Comparison of ENCODE assay signal across 21 cellular contexts in the genomic region with DNA sequence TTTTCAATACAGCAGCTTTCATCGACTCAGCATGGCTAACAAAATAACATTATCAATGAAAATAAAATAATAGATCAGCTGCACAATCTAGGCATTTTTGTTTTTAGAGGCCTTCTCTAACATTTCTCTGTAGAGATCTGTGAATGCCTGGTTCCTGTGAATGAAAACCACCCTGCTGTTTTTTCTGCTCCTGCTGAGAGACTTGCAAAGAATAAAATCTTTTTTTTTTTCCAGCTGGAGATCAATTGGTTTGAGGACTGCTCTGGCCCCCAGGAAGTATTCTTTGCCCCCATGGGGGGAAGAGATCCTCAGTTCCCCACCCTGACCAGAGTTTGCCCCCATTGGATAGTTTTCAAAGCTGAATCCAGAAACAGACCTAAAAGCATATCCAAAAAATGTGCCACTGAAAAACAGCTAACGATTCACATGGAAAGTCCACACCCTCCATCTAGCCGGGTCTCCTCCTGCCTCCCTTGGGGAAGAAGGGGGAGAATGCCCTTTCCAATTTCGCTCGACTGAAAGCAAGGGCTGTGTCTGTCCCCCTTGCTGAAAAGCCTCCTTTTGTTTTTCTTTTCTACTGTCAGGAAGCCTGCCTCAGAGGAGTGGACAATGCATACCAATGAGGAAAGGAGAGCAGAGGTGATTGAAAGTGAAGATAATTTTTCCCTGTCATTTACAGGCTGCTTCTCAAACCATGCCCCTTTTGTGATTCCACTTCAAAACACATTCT.
DNase-seq lines count a peak whose midpoint lies in the region; ATAC-seq and TF ChIP-seq lines count a peak whose summit lies in the region.
"Had no signal": no experiment of that assay in that cellular context is flagged by ENCODE, and none has a peak within 500 bp of the region (broad histone marks: within the 10 kb centered on the region; RNA-seq: fewer than 3 reads in every experiment).

No MANE protein-coding gene starts in this region.

- no peaks in the 10 kb centered on the region for H3K36me3 ChIP-seq in CD8-positive, alpha-beta memory T cell (ENCODE audit: insufficient read depth, low read length)
- H3K36me3 ChIP-seq: heart left ventricle, stomach, tibial nerve had no signal

- H3K9me3 Mint-ChIP-seq in glutamatergic neuron (ENCODE audit: unreplicated experiment) (no peaks in the 10 kb centered on the region), nephron (no peaks in the 10 kb centered on the region)
- peaks cover 0 to 11% (median 4%) of the 10 kb centered on the region in 5 donors for H3K9me3 Mint-ChIP-seq in CD8-positive, alpha-beta memory T cell
- H3K9me3 Mint-ChIP-seq: IgD-negative memory B cell had no signal

- ATAC-seq in HG03045 (IDR thresholded peaks at IDR 0.05; ENCODE audit: unreplicated experiment), result no peak
- ATAC-seq: activated CD8-positive, alpha-beta T cell treated with anti-CD3 and anti-CD28 coated beads for 36 hours; CD8-positive, alpha-beta T cell; GM12878; heart left ventricle had no signal

- H3K4me1 ChIP-seq in CD8-positive, alpha-beta memory T cell (ENCODE audit: insufficient read depth, low read length), result no peaks in the 10 kb centered on the region
- H3K4me1 ChIP-seq: heart left ventricle, stomach, tibial nerve had no signal

- H3K36me3 Mint-ChIP-seq in glutamatergic neuron (ENCODE audit: unreplicated experiment) (no peaks in the 10 kb centered on the region), nephron (ENCODE audit: low read depth) (no peaks in the 10 kb centered on the region)
- H3K36me3 Mint-ChIP-seq in CD8-positive, alpha-beta memory T cell, result peaks cover 0 to 5% (median 0%) of the 10 kb centered on the region in 3 donors
- H3K36me3 Mint-ChIP-seq: CD8-positive, alpha-beta T cell had no signal

- peak; percentile 68 for DNase-seq in ELF-1 (ENCODE audit: low read depth, low spot score)
- DNase-seq in NCI-H69 (lab: John Stamatoyannopoulos, UW), result peak; percentile 51
- DNase-seq in glutamatergic neuron, result no peak
- DNase-seq in stimulated activated CD4-positive, alpha-beta T cell treated with anti-CD3 and anti-CD28 coated beads, Interleukin-4, amount 100 ng/mL, for 1 hour, result no peak
- no peak for DNase-seq in CD8-positive, alpha-beta memory T cell
- no peak for DNase-seq in NCI-H1105 (lab: John Stamatoyannopoulos, UW)
- DNase-seq: activated CD8-positive, alpha-beta T cell treated with anti-CD3 and anti-CD28 coated beads for 36 hours; activated gamma-delta T cell; AML-193; CD8-positive, alpha-beta T cell; DMS53; heart left ventricle; NCI-H2107; NCI-H524; stomach had no signal

- no peak overlapping the region for H3K4me3 ChIP-seq in CD8-positive, alpha-beta memory T cell (ENCODE audit: low read length)
- H3K4me3 ChIP-seq: GM12878, heart left ventricle, stomach, tibial nerve had no signal

- CTCF ChIA-PET in CD8-positive, alpha-beta memory T cell (lab: Charles Lee), result no interaction called here

- H3K27me3 Mint-ChIP-seq in glutamatergic neuron (ENCODE audit: unreplicated experiment) (no peaks in the 10 kb centered on the region), nephron (ENCODE audit: low read depth) (no peaks in the 10 kb centered on the region)
- H3K27me3 Mint-ChIP-seq in CD8-positive, alpha-beta memory T cell, result no peaks in the 10 kb centered on the region
- H3K27me3 Mint-ChIP-seq: activated CD8-positive, alpha-beta T cell treated with anti-CD3 and anti-CD28 coated beads for 36 hours; IgD-negative memory B cell had no signal

- H3K27me3 ChIP-seq in CD8-positive, alpha-beta memory T cell (ENCODE audit: insufficient read depth, low read length, poor library complexity, severe bottlenecking), result no peaks in the 10 kb centered on the region
- H3K27me3 ChIP-seq: heart left ventricle, stomach, tibial nerve had no signal

- no peak overlapping the region for H3K27ac Mint-ChIP-seq in glutamatergic neuron (ENCODE audit: unreplicated experiment)
- peak overlapping the region; percentile 78 to 84 (median 79) for H3K27ac Mint-ChIP-seq in nephron
- no peak overlapping the region for H3K27ac Mint-ChIP-seq in CD8-positive, alpha-beta memory T cell
- H3K27ac Mint-ChIP-seq: activated CD8-positive, alpha-beta T cell treated with anti-CD3 and anti-CD28 coated beads for 36 hours; CD8-positive, alpha-beta T cell; IgD-negative memory B cell had no signal

- peaks cover 15% of the 10 kb centered on the region for H3K4me1 Mint-ChIP-seq in glutamatergic neuron (ENCODE audit: low read depth, unreplicated experiment)
- peaks cover 29% of the 10 kb centered on the region for H3K4me1 Mint-ChIP-seq in nephron
- H3K4me1 Mint-ChIP-seq in CD8-positive, alpha-beta memory T cell, result no peaks in the 10 kb centered on the region
- H3K4me1 Mint-ChIP-seq: IgD-negative memory B cell had no signal

- TF ChIP-seq CTCF in glutamatergic neuron (IDR thresholded peaks at IDR 0.05; ENCODE audit: partially characterized antibody, unreplicated experiment) (no peak), nephron (IDR thresholded peaks at IDR 0.05; ENCODE audit: unreplicated experiment in 3 of 3) (no peak)

- H3K4me3 Mint-ChIP-seq in glutamatergic neuron (ENCODE audit: unreplicated experiment), result peak overlapping the region; percentile 40
- no peak overlapping the region for H3K4me3 Mint-ChIP-seq in nephron
- H3K4me3 Mint-ChIP-seq in CD8-positive, alpha-beta memory T cell, result no peak overlapping the region
- H3K4me3 Mint-ChIP-seq: activated CD8-positive, alpha-beta T cell treated with anti-CD3 and anti-CD28 coated beads for 36 hours; CD8-positive, alpha-beta T cell; IgD-negative memory B cell had no signal

- no peak overlapping the region for H3K27ac ChIP-seq in CD8-positive, alpha-beta memory T cell (ENCODE audit: low read depth, low read length)
- H3K27ac ChIP-seq: heart left ventricle, HL-60, stomach, tibial nerve had no signal

- POLR2A ChIA-PET in CD8-positive, alpha-beta memory T cell (lab: Charles Lee), result no interaction called here

- H3K9me3 ChIP-seq in CD8-positive, alpha-beta memory T cell (ENCODE audit: low read length), result no peaks in the 10 kb centered on the region
- H3K9me3 ChIP-seq: heart left ventricle, stomach, tibial nerve had no signal

Comparison
In these comparisons a context has a peak if more than half of its experiments do, and no peak if none do; other contexts are left out.
1. DNase-seq: peak in ELF-1 (single experiment) and NCI-H69 (single experiment); none in glutamatergic neuron (single experiment), stimulated activated CD4-positive, alpha-beta T cell treated with anti-CD3 and anti-CD28 coated beads, Interleukin-4, amount 100 ng/mL, for 1 hour (single experiment), CD8-positive, alpha-beta memory T cell (0 of 5) and NCI-H1105 (single experiment).
2. H3K27ac Mint-ChIP-seq: peak in nephron (3 of 3); none in glutamatergic neuron (single experiment) and CD8-positive, alpha-beta memory T cell (0 of 8).